In genomic region chr7:6392712-6393666, GRCh38 we compare ENCODE assay signal across 9 cellular contexts. TPM values are rescaled to one million over a fixed set of nuclear protein-coding genes. Genes with fewer than 3 reads are reported as not detected.
DNase-seq lines count a peak whose midpoint lies in the region; ATAC-seq lines count a peak whose summit lies in the region.
"Had no signal": no experiment of that assay in that cellular context is flagged by ENCODE, and none has a peak within 500 bp of the region (broad histone marks: within the 10 kb centered on the region; RNA-seq: fewer than 3 reads in every experiment).

No MANE protein-coding gene starts in this region.

- WGBS in right cardiac atrium: 58% methylated on average over 11 of the region's 11 CpGs

- peak overlapping the region; percentile 25 for H3K4me3 Mint-ChIP-seq in activated naive CD8-positive, alpha-beta T cell

- no peak overlapping the region for H3K4me3 ChIP-seq in right cardiac atrium (ENCODE audit: low read length)
- H3K4me3 ChIP-seq: SK-N-MC had no signal

- no peaks in the 10 kb centered on the region for H3K9me3 Mint-ChIP-seq in activated naive CD8-positive, alpha-beta T cell (ENCODE audit: low read depth)

- peaks cover 57% of the 10 kb centered on the region for H3K4me1 Mint-ChIP-seq in activated naive CD8-positive, alpha-beta T cell (ENCODE audit: low read depth)

- H3K27me3 ChIP-seq in right cardiac atrium (ENCODE audit: control insufficient read depth, insufficient read depth): no peaks in the 10 kb centered on the region

- peak overlapping the region; percentile 91 for H3K27ac ChIP-seq in right cardiac atrium (ENCODE audit: low read length)
- H3K27ac ChIP-seq: SK-N-MC had no signal

- ATAC-seq in GM18858 (IDR thresholded peaks at IDR 0.05; ENCODE audit: unreplicated experiment) (peak; percentile 65), right cardiac atrium (peak; percentile 87 to 96), GM19455 (IDR thresholded peaks at IDR 0.05; ENCODE audit: unreplicated experiment) (no peak)

- DNase-seq in HT-29 (ENCODE audit: low spot score) (peak; percentile 98), right cardiac atrium (peak; percentile 73 to 91 (median 84)), NCI-H2227 (lab: John Stamatoyannopoulos, UW; ENCODE audit: unreplicated experiment) (no peak)
- DNase-seq in stimulated activated CD4-positive, alpha-beta T cell treated with anti-CD3 and anti-CD28 coated beads, Interleukin-15, amount 100 ng/mL, for 48 hours (ENCODE audit: low read depth in 2 of 2): peak; percentile 49 to 54
- DNase-seq in NK-92 treated with Interleukin-12 subunit alpha and Interleukin-12 subunit beta, amount 100 ng/mL, for 24 hours (lab: John Stamatoyannopoulos, UW): no peak

- peak overlapping the region; percentile 85 for H3K27ac Mint-ChIP-seq in activated naive CD8-positive, alpha-beta T cell

- no peaks in the 10 kb centered on the region for H3K9me3 ChIP-seq in right cardiac atrium (ENCODE audit: control insufficient read depth, low read length)

- H3K36me3 Mint-ChIP-seq in activated naive CD8-positive, alpha-beta T cell: peaks cover 2% of the 10 kb centered on the region

- H3K27me3 Mint-ChIP-seq in activated naive CD8-positive, alpha-beta T cell: no peaks in the 10 kb centered on the region

- peaks cover 22% of the 10 kb centered on the region for H3K4me1 ChIP-seq in right cardiac atrium (ENCODE audit: control insufficient read depth, insufficient read depth, low read length)

- intact Hi-C loops in right cardiac atrium (cut with DNase I): no loop called here

RNA-seq across cellular contexts. Expression of gene RAC1, which starts 18.7 kb away (rescaled TPM):
- total RNA-seq in HT-29 (2014; rRNA removed; shearing (Covaris generic)): 108 and 119 TPM in 2 replicates
- total RNA-seq in right cardiac atrium: 100 to 1,000 TPM; 145 to 164 (median 153) TPM
- 110 TPM for polyA plus RNA-seq in right cardiac atrium

RNA-seq across cellular contexts. Expression of gene FAM220A, which starts 44.2 kb away (rescaled TPM):
- total RNA-seq in HT-29 (2014; rRNA removed; shearing (Covaris generic)): 6.1 and 8.7 TPM in 2 replicates
- total RNA-seq in right cardiac atrium: 10 to 100 TPM; 14.0 to 21.7 (median 20.1) TPM
- 15.4 TPM for polyA plus RNA-seq in right cardiac atrium

RNA-seq across cellular contexts. Expression of gene DAGLB, which starts 54.8 kb away (rescaled TPM):
- total RNA-seq in HT-29 (2014; rRNA removed; shearing (Covaris generic)): 24.2 and 27.1 TPM in 2 replicates
- 1 to 10 TPM; 7.9 to 9.9 (median 9.1) TPM for total RNA-seq in right cardiac atrium
- 5.4 TPM for polyA plus RNA-seq in right cardiac atrium

Comparison
In these comparisons a context has a peak if more than half of its experiments do, and no peak if none do; other contexts are left out.
1. DNase-seq: peak in HT-29 (single experiment), right cardiac atrium (3 of 3) and stimulated activated CD4-positive, alpha-beta T cell treated with anti-CD3 and anti-CD28 coated beads, Interleukin-15, amount 100 ng/mL, for 48 hours (2 of 2); none in NCI-H2227 (single experiment) and NK-92 treated with Interleukin-12 subunit alpha and Interleukin-12 subunit beta, amount 100 ng/mL, for 24 hours (single experiment).